In genomic region chr13:22428188-22428828, GRCh38 we compare ENCODE assay signal across 1 cellular context.
TF ChIP-seq lines count a peak whose summit lies in the region.

No MANE protein-coding gene starts in this region.

TF ChIP-seq in K562, 482 proteins besides CTCF, POLR2A, EP300 and RAD21 (continued from another document and continues in another):
- TF ChIP-seq AFF4 (CRISPR knock-in tag; IDR thresholded peaks at IDR 0.05) (no peak), NELFE (IDR thresholded peaks at IDR 0.05; ENCODE audit: insufficient read depth, insufficient read length) (no peak), ETV5 (CRISPR knock-in tag; IDR thresholded peaks at IDR 0.05; ENCODE audit: low read depth) (no peak), ZNF449 (CRISPR knock-in tag; IDR thresholded peaks at IDR 0.05) (no peak), SRSF9 (IDR thresholded peaks at IDR 0.05; ENCODE audit: borderline replicate concordance, low read depth, low read length) (no peak), UBTF (IDR thresholded peaks at IDR 0.05; ENCODE audit: borderline replicate concordance in 1 of 2, low read depth in 2 of 2, low read length in 2 of 2) (no peak), KAT2B (IDR thresholded peaks at IDR 0.05; ENCODE audit: low read depth, low read length) (no peak), HDAC1 (IDR thresholded peaks at IDR 0.05) (no peak), EP400 (IDR thresholded peaks at IDR 0.05) (no peak), RNF2 (IDR thresholded peaks at IDR 0.05) (no peak; the same call in 1 of the 2 replicates), SRSF1 (IDR thresholded peaks at IDR 0.05; ENCODE audit: low read depth, low read length) (no peak), ATF4 (CRISPR knock-in tag; IDR thresholded peaks at IDR 0.05) (peak; percentile 90), KLF10 (CRISPR knock-in tag; IDR thresholded peaks at IDR 0.05) (no peak), RB1 (IDR thresholded peaks at IDR 0.05; ENCODE audit: low read depth) (no peak), SAFB2 (IDR thresholded peaks at IDR 0.05; ENCODE audit: borderline replicate concordance, low read depth, low read length, severe bottlenecking) (no peak), STAT5A (IDR thresholded peaks at IDR 0.05; ENCODE audit: borderline replicate concordance, low read length) (no peak), ZNF277 (CRISPR knock-in tag; IDR thresholded peaks at IDR 0.05; ENCODE audit: borderline replicate concordance) (no peak), ZNF77 (CRISPR knock-in tag; IDR thresholded peaks at IDR 0.05) (no peak), ZNF436 (CRISPR knock-in tag; IDR thresholded peaks at IDR 0.05) (no peak), ZNF830 (CRISPR knock-in tag; IDR thresholded peaks at IDR 0.05) (no peak), CREB1 (IDR thresholded peaks at IDR 0.05) (no peak), CREB1 (CRISPR knock-in tag; IDR thresholded peaks at IDR 0.05) (no peak), ZNF780A (CRISPR knock-in tag; IDR thresholded peaks at IDR 0.05) (no peak), ZNF76 (CRISPR knock-in tag; IDR thresholded peaks at IDR 0.05; ENCODE audit: borderline replicate concordance) (no peak), EZH2 (IDR thresholded peaks at IDR 0.05; ENCODE audit: borderline replicate concordance, low read depth, low read length) (no peak), ZNF764 (CRISPR knock-in tag; IDR thresholded peaks at IDR 0.05; ENCODE audit: low read depth) (no peak), PREB (CRISPR knock-in tag; IDR thresholded peaks at IDR 0.05) (no peak), HES1 (IDR thresholded peaks at IDR 0.05; ENCODE audit: low read depth) (no peak), POLR3A (IDR thresholded peaks at IDR 0.05; ENCODE audit: borderline replicate concordance, extremely low read depth, insufficient read depth, insufficient read length) (no peak), SMARCA5 (IDR thresholded peaks at IDR 0.05) (no peak), MTA2 (IDR thresholded peaks at IDR 0.05; ENCODE audit: low read depth) (no peak), POLR2AphosphoS2 (IDR thresholded peaks at IDR 0.05; ENCODE audit: low read length) (no peak), U2AF1 (optimal IDR thresholded peaks at IDR 0.05; ENCODE audit: low read depth, low read length) (no peak), ZKSCAN3 (CRISPR knock-in tag; IDR thresholded peaks at IDR 0.05) (no peak), ID3 (CRISPR knock-in tag; IDR thresholded peaks at IDR 0.05) (no peak), ID3 (tag; IDR thresholded peaks at IDR 0.05) (no peak), ZZZ3 (IDR thresholded peaks at IDR 0.05) (no peak), LEF1 (IDR thresholded peaks at IDR 0.05) (no peak; the same call in 1 of the 2 replicates), DLX4 (CRISPR knock-in tag; IDR thresholded peaks at IDR 0.05) (no peak), HMBOX1 (IDR thresholded peaks at IDR 0.05) (0 out of 2 replicates have a peak, but pooled peaks have one; percentile 23), NFXL1 (CRISPR knock-in tag; IDR thresholded peaks at IDR 0.05) (no peak), ATF2 (CRISPR knock-in tag; IDR thresholded peaks at IDR 0.05) (no peak), MYC (IDR thresholded peaks at IDR 0.05; ENCODE audit: low read depth, low read length) (0 out of 2 replicates have a peak, but pooled peaks have one; percentile 39), MYC (CRISPR knock-in tag; IDR thresholded peaks at IDR 0.05; ENCODE audit: borderline replicate concordance, low read depth) (no peak), KDM2B (CRISPR knock-in tag; IDR thresholded peaks at IDR 0.05) (no peak), ZNF699 (CRISPR knock-in tag; IDR thresholded peaks at IDR 0.05; ENCODE audit: insufficient replicate concordance) (no peak), POLR2AphosphoS5 (IDR thresholded peaks at IDR 0.05; ENCODE audit: control insufficient read depth, insufficient read depth, low read depth, low read length) (no peak), KDM4B (IDR thresholded peaks at IDR 0.05; ENCODE audit: borderline replicate concordance in 2 of 2, low read depth in 1 of 2) (no peak), SMC3 (conservative IDR thresholded peaks at IDR 0.05; ENCODE audit: insufficient read depth, low read depth, low read length) (no peak), KLF13 (tag; IDR thresholded peaks at IDR 0.05; ENCODE audit: borderline replicate concordance, low read depth) (no peak), SMAD2 (IDR thresholded peaks at IDR 0.05; ENCODE audit: low read depth, low read length) (no peak), ZFP91 (CRISPR knock-in tag; IDR thresholded peaks at IDR 0.05) (no peak)
